ENCODE assay signal across 8 cellular contexts in the genomic region with DNA sequence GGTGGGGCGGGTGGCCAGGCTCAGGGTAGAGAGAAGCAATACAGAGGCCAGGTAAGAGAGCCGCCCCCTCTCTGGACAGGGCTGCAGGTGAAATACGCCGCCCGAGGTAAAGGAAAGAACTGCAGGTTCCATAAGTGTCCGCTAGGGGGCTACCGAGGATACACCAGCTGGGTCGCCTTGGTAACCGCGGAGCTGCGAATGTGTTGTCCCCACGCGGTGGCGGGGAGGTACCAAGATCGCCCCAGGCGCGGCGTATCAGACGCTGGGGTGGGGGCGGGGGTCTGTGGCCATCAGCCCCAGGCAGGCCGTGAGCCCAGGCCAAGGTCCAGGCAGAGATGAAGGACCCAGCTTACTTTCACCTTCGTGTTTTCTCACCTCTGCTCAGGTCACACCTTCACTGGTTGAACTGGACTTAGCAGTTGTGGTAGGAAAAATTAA. TPM values are rescaled to one million over a fixed set of nuclear protein-coding genes. Genes with fewer than 3 reads are reported as not detected.
A peak's percentile ranks its signal among the peaks of the same experiment; 100 is the strongest.
DNase-seq lines count a peak whose midpoint lies in the region; ATAC-seq and TF ChIP-seq lines count a peak whose summit lies in the region.

No MANE protein-coding gene starts in this region.

- peak overlapping the region; percentile 18 for H3K4me3 Mint-ChIP-seq in activated CD8-positive, alpha-beta T cell treated with anti-CD3 and anti-CD28 coated beads, Interleukin-2, amount 10 ng/mL, durations not matched to agents 7 days and 5 days
- H3K4me3 Mint-ChIP-seq in memory B cell: peak overlapping the region; percentile 59

- H3K4me3 ChIP-seq in BJ (ENCODE audit: low read depth, low read length): peak overlapping the region; percentile 31

- POLR2A ChIA-PET in BJ (lab: Charles Lee): no interaction called here
- POLR2A ChIA-PET in activated CD8-positive, alpha-beta T cell treated with anti-CD3 and anti-CD28 coated beads, Interleukin-2, amount 10 ng/mL, durations not matched to agents 7 days and 5 days (lab: Charles Lee): interaction anchor here (0.9 kb wide), 1 partner anchor 19 kb away, joined by 3 read pairs; no protein-coding TSS in a partner anchor

- H3K36me3 ChIP-seq in BJ (ENCODE audit: control insufficient read depth, insufficient read depth, low read length): no peaks in the 10 kb centered on the region

- H3K36me3 Mint-ChIP-seq in activated CD8-positive, alpha-beta T cell treated with anti-CD3 and anti-CD28 coated beads, Interleukin-2, amount 10 ng/mL, durations not matched to agents 7 days and 5 days (ENCODE audit: low read depth): no peaks in the 10 kb centered on the region
- H3K36me3 Mint-ChIP-seq in memory B cell: no peaks in the 10 kb centered on the region

- no peaks in the 10 kb centered on the region for H3K27me3 Mint-ChIP-seq in activated CD8-positive, alpha-beta T cell treated with anti-CD3 and anti-CD28 coated beads, Interleukin-2, amount 10 ng/mL, durations not matched to agents 7 days and 5 days (ENCODE audit: low read depth)
- no peaks in the 10 kb centered on the region for H3K27me3 Mint-ChIP-seq in memory B cell

- peak; percentile 99 for TF ChIP-seq CTCF in BJ (IDR thresholded peaks at IDR 0.05; ENCODE audit: insufficient read depth, low read depth, low read length)

- H3K4me1 Mint-ChIP-seq in activated CD8-positive, alpha-beta T cell treated with anti-CD3 and anti-CD28 coated beads, Interleukin-2, amount 10 ng/mL, durations not matched to agents 7 days and 5 days (ENCODE audit: low read depth): peaks cover 8% of the 10 kb centered on the region
- peaks cover 11% of the 10 kb centered on the region for H3K4me1 Mint-ChIP-seq in memory B cell

- ATAC-seq in GM19324 (IDR thresholded peaks at IDR 0.05; ENCODE audit: low FRiP score, unreplicated experiment) (peak; percentile 83), memory B cell (ENCODE audit: low read depth) (peak; percentile 94)
- peak; percentile 95 for ATAC-seq in activated CD8-positive, alpha-beta T cell treated with anti-CD3 and anti-CD28 coated beads, Interleukin-2, amount 10 ng/mL, durations not matched to agents 7 days and 5 days

- CTCF ChIA-PET in BJ (lab: Yijun Ruan, JAX): interaction anchor here (0.6 to 4.9 kb wide), 44 partner anchors 10 to 1205 kb away, joined by 3 to 53 read pairs (median 5); a partner anchor contains a TSS
- CTCF ChIA-PET in activated CD8-positive, alpha-beta T cell treated with anti-CD3 and anti-CD28 coated beads, Interleukin-2, amount 10 ng/mL, durations not matched to agents 7 days and 5 days (lab: Charles Lee): interaction anchor here (0.5 to 2.5 kb wide), 56 partner anchors 10 to 668 kb away, joined by 3 to 52 read pairs (median 4); a partner anchor contains a TSS

- DNase-seq in BJ (ENCODE audit: low read depth): no peak
- DNase-seq in HUDEP-2 (lab: John Stamatoyannopoulos, UW; ENCODE audit: unreplicated experiment in 76 of 76): peak in 74 of 76 experiments; percentile 16 to 88 (median 68)
- DNase-seq in NK-92 (lab: John Stamatoyannopoulos, UW; ENCODE audit: unreplicated experiment): peak; percentile 13
- DNase-seq in activated CD8-positive, alpha-beta T cell treated with anti-CD3 and anti-CD28 coated beads, Interleukin-2, amount 10 ng/mL, durations not matched to agents 7 days and 5 days: peak; percentile 93
- peak; percentile 84 for DNase-seq in effector CD4-positive, alpha-beta T cell
- DNase-seq in memory B cell (ENCODE audit: low spot score in 2 of 2): peak; percentile 86 to 91
- peak; percentile 77 for DNase-seq in stimulated activated CD8-positive, alpha-beta memory T cell treated with anti-CD3 and anti-CD28 coated beads, Interleukin-15, amount 100 ng/mL, for 1 hour (ENCODE audit: low read depth)

- no peaks in the 10 kb centered on the region for H3K9me3 Mint-ChIP-seq in activated CD8-positive, alpha-beta T cell treated with anti-CD3 and anti-CD28 coated beads, Interleukin-2, amount 10 ng/mL, durations not matched to agents 7 days and 5 days (ENCODE audit: insufficient read depth)
- H3K9me3 Mint-ChIP-seq in memory B cell: no peaks in the 10 kb centered on the region

- H3K27ac Mint-ChIP-seq in activated CD8-positive, alpha-beta T cell treated with anti-CD3 and anti-CD28 coated beads, Interleukin-2, amount 10 ng/mL, durations not matched to agents 7 days and 5 days: peak overlapping the region; percentile 34
- peak overlapping the region; percentile 93 for H3K27ac Mint-ChIP-seq in memory B cell

- no peaks in the 10 kb centered on the region for H3K27me3 ChIP-seq in BJ (ENCODE audit: control insufficient read depth, insufficient read depth, low read length)

RNA-seq across cellular contexts. Expression of a gene that starts 18.4 kb away (rescaled TPM):
- 13.0 and 20.1 TPM in 2 replicates for polyA plus RNA-seq in BJ (2011; rRNA removed)
- polyA minus RNA-seq in BJ (2011; rRNA and poly(A)+ RNA removed): 10.4 and 12.3 TPM in 2 replicates
- total RNA-seq in activated CD8-positive, alpha-beta T cell treated with anti-CD3 and anti-CD28 coated beads, Interleukin-2, amount 10 ng/mL, durations not matched to agents 7 days and 5 days: 10 to 100 TPM; 32.1 to 33.6 TPM
